8 cellular contexts compared by ENCODE assay signal in genomic region chr1:153991806-153992205, GRCh38. TPM values are rescaled to one million over a fixed set of nuclear protein-coding genes. Genes with fewer than 3 reads are reported as not detected.
A peak's percentile ranks its signal among the peaks of the same experiment; 100 is the strongest.
DNase-seq lines count a peak whose midpoint lies in the region; ATAC-seq and TF ChIP-seq lines count a peak whose summit lies in the region.
"Had no signal": no experiment of that assay in that cellular context is flagged by ENCODE, and none has a peak within 500 bp of the region (broad histone marks: within the 10 kb centered on the region; RNA-seq: fewer than 3 reads in every experiment).

No MANE protein-coding gene starts in this region.

- peaks cover 41% of the 10 kb centered on the region for H3K4me1 Mint-ChIP-seq in activated CD4-positive, alpha-beta memory T cell treated with anti-CD3 and anti-CD28 coated beads, Interleukin-2, amount 10 ng/mL, durations not matched to agents 7 days and 5 days

- no peaks in the 10 kb centered on the region for H3K27me3 ChIP-seq in right cardiac atrium (ENCODE audit: control insufficient read depth, insufficient read depth)
- H3K27me3 ChIP-seq in spleen (replicated peaks in 1 of 7): no peaks in the 10 kb centered on the region

- intact Hi-C loops in right cardiac atrium (cut with DNase I): no loop called here
- intact Hi-C loops in spleen (cut with DNase I; ENCODE audit: low total_unique reads): no loop called here

- peaks cover 40% of the 10 kb centered on the region for H3K36me3 Mint-ChIP-seq in activated CD4-positive, alpha-beta memory T cell treated with anti-CD3 and anti-CD28 coated beads, Interleukin-2, amount 10 ng/mL, durations not matched to agents 7 days and 5 days (ENCODE audit: low read depth)

- H3K27ac ChIP-seq in right cardiac atrium (ENCODE audit: low read length) (no peak overlapping the region), spleen (peak overlapping the region in 7 of 8 donors; percentile 94 to 99 (median 97))

- ATAC-seq in right cardiac atrium: no peak
- no peak for ATAC-seq in GM21529 (IDR thresholded peaks at IDR 0.05; ENCODE audit: unreplicated experiment)

- H3K36me3 ChIP-seq in spleen: peaks cover 0 to 53% (median 45%) of the 10 kb centered on the region in 6 donors

- no peaks in the 10 kb centered on the region for H3K9me3 Mint-ChIP-seq in activated CD4-positive, alpha-beta memory T cell treated with anti-CD3 and anti-CD28 coated beads, Interleukin-2, amount 10 ng/mL, durations not matched to agents 7 days and 5 days

- in situ Hi-C loops in KBM-7 (cut with MboI; ENCODE audit: low pct_unique_long_range_greater_than_20kb, low sequenced_read_pairs): no loop called here

- H3K27ac Mint-ChIP-seq in activated CD4-positive, alpha-beta memory T cell treated with anti-CD3 and anti-CD28 coated beads, Interleukin-2, amount 10 ng/mL, durations not matched to agents 7 days and 5 days: peak overlapping the region; percentile 90

- 89% methylated on average over 2 of the region's 2 CpGs for WGBS in right cardiac atrium
- WGBS in spleen, 5 donors: 64 to 83% (median 76%) methylated on average over 2 of the region's 2 CpGs

- no peak for DNase-seq in HEK293T (ENCODE audit: extremely low spot score)
- no peak for DNase-seq in activated CD4-positive, alpha-beta memory T cell treated with anti-CD3 and anti-CD28 coated beads, Interleukin-2, amount 10 ng/mL, durations not matched to agents 7 days and 5 days
- no peak for DNase-seq in right cardiac atrium
- DNase-seq in spleen: no peak
- no peak for DNase-seq in KBM-7
- DNase-seq in activated effector memory CD4-positive, alpha-beta T cell treated with Interleukin-2 at 50 U/mL for 16 hours: no peak
- DNase-seq: HCEC 1CT had no signal

- H3K4me3 ChIP-seq in right cardiac atrium (ENCODE audit: low read length) (peak overlapping the region; percentile 71), spleen (peak overlapping the region; percentile 61 to 95 (median 72))

- no peak for TF ChIP-seq CTCF in spleen (IDR thresholded peaks at IDR 0.05 in 8 of 11, conservative IDR thresholded peaks at IDR 0.05 in 3 of 11)

- no peak for TF ChIP-seq POLR2A in spleen (IDR thresholded peaks at IDR 0.05)

- CTCF ChIA-PET in HEK293T (lab: Yijun Ruan, JAX): no interaction called here
- CTCF ChIA-PET in activated CD4-positive, alpha-beta memory T cell treated with anti-CD3 and anti-CD28 coated beads, Interleukin-2, amount 10 ng/mL, durations not matched to agents 7 days and 5 days (lab: Charles Lee): interaction anchor here (1.2 to 3.7 kb wide), 3 partner anchors 15 to 320 kb away, joined by 3 to 20 read pairs (median 7); partner anchors contain the start of genes CREB3L4 and JTB

- no peaks in the 10 kb centered on the region for H3K9me3 ChIP-seq in right cardiac atrium (ENCODE audit: control insufficient read depth, low read length)
- H3K9me3 ChIP-seq in spleen: no peaks in the 10 kb centered on the region

- H3K27me3 Mint-ChIP-seq in activated CD4-positive, alpha-beta memory T cell treated with anti-CD3 and anti-CD28 coated beads, Interleukin-2, amount 10 ng/mL, durations not matched to agents 7 days and 5 days: no peaks in the 10 kb centered on the region

- H3K4me3 Mint-ChIP-seq in activated CD4-positive, alpha-beta memory T cell treated with anti-CD3 and anti-CD28 coated beads, Interleukin-2, amount 10 ng/mL, durations not matched to agents 7 days and 5 days: peak overlapping the region; percentile 90

- POLR2A ChIA-PET in HEK293T (lab: Yijun Ruan, JAX): interaction anchor here (0.9 to 3.3 kb wide), 12 partner anchors 9 to 447 kb away, joined by 3 to 48 read pairs (median 5); partner anchors contain the start of genes CREB3L4, CRTC2, SLC39A1 and TPM3
- POLR2A ChIA-PET in activated CD4-positive, alpha-beta memory T cell treated with anti-CD3 and anti-CD28 coated beads, Interleukin-2, amount 10 ng/mL, durations not matched to agents 7 days and 5 days (lab: Charles Lee): interaction anchor here (0.9 to 3.9 kb wide), 14 partner anchors 8 to 320 kb away, joined by 3 to 81 read pairs (median 20); partner anchors contain the start of genes CREB3L4, DENND4B, GATAD2B and JTB

- no peaks in the 10 kb centered on the region for H3K4me1 ChIP-seq in right cardiac atrium (ENCODE audit: control insufficient read depth, insufficient read depth, low read length)
- peaks cover 24 to 63% (median 50%) of the 10 kb centered on the region in 6 donors for H3K4me1 ChIP-seq in spleen

TF ChIP-seq in HEK293T, 16 proteins besides CTCF, POLR2A, EP300 and RAD21:
- TF ChIP-seq BHLHE40 (IDR thresholded peaks at IDR 0.05; ENCODE audit: borderline replicate concordance): 0 out of 2 replicates have a peak, but pooled peaks have one; percentile 10
- no peak for TF ChIP-seq LEF1 (IDR thresholded peaks at IDR 0.05; ENCODE audit: borderline replicate concordance)

RNA-seq across cellular contexts. Expression of gene RPS27, which starts 1.2 kb away (rescaled TPM):
- 1,000 to 10,000 TPM; 2,022 to 2,087 TPM for total RNA-seq in activated CD4-positive, alpha-beta memory T cell treated with anti-CD3 and anti-CD28 coated beads, Interleukin-2, amount 10 ng/mL, durations not matched to agents 7 days and 5 days
- total RNA-seq in right cardiac atrium (1,000 to 10,000 TPM; 1,034 to 1,449 (median 1,261) TPM), spleen (1,000 to 10,000 TPM; 1,398 to 3,190 (median 2,190) TPM)
- polyA plus RNA-seq in right cardiac atrium (5,589 TPM), spleen (over 10,000 TPM; 15,000 to 23,475 (median 23,384) TPM)

RNA-seq across cellular contexts. Expression of gene RAB13, which starts 5.7 kb away (rescaled TPM):
- total RNA-seq in activated CD4-positive, alpha-beta memory T cell treated with anti-CD3 and anti-CD28 coated beads, Interleukin-2, amount 10 ng/mL, durations not matched to agents 7 days and 5 days: under 1 TPM; 0.40 to 0.43 TPM
- total RNA-seq in right cardiac atrium: 10 to 100 TPM; 62.2 to 78.2 (median 69.5) TPM
- polyA plus RNA-seq in right cardiac atrium: 103 TPM
- 100 to 1,000 TPM in 1 of 7 donors, 10 to 100 TPM in 6; 31.8 to 115 (median 49.4) TPM for total RNA-seq in spleen
- 100 to 1,000 TPM in 1 of 3 donors, 10 to 100 TPM in 2; 94.9 to 111 (median 98.1) TPM for polyA plus RNA-seq in spleen

RNA-seq across cellular contexts. Expression of gene JTB, which starts 14.3 kb away (rescaled TPM):
- total RNA-seq in activated CD4-positive, alpha-beta memory T cell treated with anti-CD3 and anti-CD28 coated beads, Interleukin-2, amount 10 ng/mL, durations not matched to agents 7 days and 5 days: 100 to 1,000 TPM; 120 to 127 TPM
- 100 to 1,000 TPM in 2 of 4 donors, 10 to 100 TPM in 2; 92.1 to 108 (median 102) TPM for total RNA-seq in right cardiac atrium
- polyA plus RNA-seq in right cardiac atrium: 143 TPM
- 100 to 1,000 TPM in 5 of 7 donors, 10 to 100 TPM in 2; 97.9 to 222 (median 102) TPM for total RNA-seq in spleen
- 100 to 1,000 TPM; 184 to 243 (median 204) TPM for polyA plus RNA-seq in spleen

RNA-seq across cellular contexts. Expression of gene CREB3L4, which starts 24.1 kb away (rescaled TPM):
- 1 to 10 TPM; 7.0 to 8.4 TPM for total RNA-seq in activated CD4-positive, alpha-beta memory T cell treated with anti-CD3 and anti-CD28 coated beads, Interleukin-2, amount 10 ng/mL, durations not matched to agents 7 days and 5 days
- total RNA-seq in right cardiac atrium (1 to 10 TPM; 4.3 to 6.0 (median 4.8) TPM), spleen (10 to 100 TPM in 2 of 7 donors, 1 to 10 TPM in 5; 6.1 to 18.0 (median 9.1) TPM)
- polyA plus RNA-seq in right cardiac atrium (6.0 TPM), spleen (10 to 100 TPM in 2 of 3 donors, 1 to 10 TPM in 1; 8.9 to 13.3 (median 11.7) TPM)

RNA-seq across cellular contexts. Expression of gene SLC39A1, which starts 28.5 kb away (rescaled TPM):
- 10 to 100 TPM; 42.5 to 42.6 TPM for total RNA-seq in activated CD4-positive, alpha-beta memory T cell treated with anti-CD3 and anti-CD28 coated beads, Interleukin-2, amount 10 ng/mL, durations not matched to agents 7 days and 5 days
- total RNA-seq in right cardiac atrium (10 to 100 TPM; 61.2 to 71.4 (median 65.1) TPM), spleen (10 to 100 TPM; 66.7 to 88.4 (median 81.1) TPM)
- polyA plus RNA-seq in right cardiac atrium (61.3 TPM), spleen (10 to 100 TPM; 23.6 to 41.3 (median 40.6) TPM)

Comparison
In these comparisons a context has a peak if more than half of its experiments do, and no peak if none do; other contexts are left out.
1. RNA of gene RAB13, which starts 5.7 kb away (total RNA-seq): 62.2 to 78.2 TPM in right cardiac atrium and 31.8 to 115 TPM in spleen; 0.40 to 0.43 TPM in activated CD4-positive, alpha-beta memory T cell treated with anti-CD3 and anti-CD28 coated beads, Interleukin-2, amount 10 ng/mL, durations not matched to agents 7 days and 5 days; every median in the first group is over 10 times any median in the second.